Comparison of ENCODE assay signal across 11 cellular contexts in the genomic region with DNA sequence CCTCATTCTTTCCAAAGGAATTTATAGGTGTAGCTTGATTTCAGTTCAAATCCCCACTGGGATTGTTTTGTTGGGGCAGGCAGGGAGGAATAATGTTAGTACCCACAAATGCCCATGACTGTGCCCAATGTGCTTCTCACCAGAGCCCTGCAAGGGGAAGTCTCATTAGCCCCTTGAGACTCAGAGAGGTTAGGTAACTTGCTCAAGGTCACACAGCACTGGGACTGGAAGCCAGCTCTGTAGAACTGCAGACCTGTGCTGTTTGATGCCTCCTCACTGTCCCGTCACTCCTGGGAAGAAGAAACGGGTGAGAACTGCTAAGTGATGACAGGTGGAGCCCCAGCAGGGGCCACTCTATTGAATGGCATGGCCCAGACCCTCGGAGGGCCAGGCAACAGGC. TPM values are rescaled to one million over a fixed set of nuclear protein-coding genes. Genes with fewer than 3 reads are reported as not detected.
DNase-seq lines count a peak whose midpoint lies in the region; ATAC-seq and TF ChIP-seq lines count a peak whose summit lies in the region.
"Had no signal": no experiment of that assay in that cellular context is flagged by ENCODE, and none has a peak within 500 bp of the region (broad histone marks: within the 10 kb centered on the region; RNA-seq: fewer than 3 reads in every experiment).

No MANE protein-coding gene starts in this region.

- H3K9ac ChIP-seq in SK-N-MC (ENCODE audit: insufficient read length), result no peak overlapping the region

- CTCF ChIA-PET in A673 (lab: Charles Lee), result no interaction called here

- TF ChIP-seq CTCF in A673 (conservative IDR thresholded peaks at IDR 0.05; ENCODE audit: low read depth, low read length) (no peak), esophagus muscularis mucosa (IDR thresholded peaks at IDR 0.05) (no peak), psoas muscle (IDR thresholded peaks at IDR 0.05) (no peak)

- intact Hi-C loops in A673 (cut with micrococcal nuclease; ENCODE audit: unreplicated experiment) (no loop called here), esophagus muscularis mucosa (cut with DNase I) (no loop called here), psoas muscle (cut with DNase I) (no loop called here)

- DNase-seq in A673 (ENCODE audit: low spot score), result no peak
- DNase-seq in SK-N-MC (ENCODE audit: low read depth, low spot score), result no peak
- DNase-seq in esophagus muscularis mucosa (ENCODE audit: extremely low spot score), result no peak
- peak in 1 of 2 donors; percentile 41 for DNase-seq in psoas muscle
- DNase-seq in Kasumi-1 (lab: John Stamatoyannopoulos, UW), result no peak
- DNase-seq in NCI-H187 (lab: John Stamatoyannopoulos, UW), result no peak
- no peak for DNase-seq in activated naive CD4-positive, alpha-beta T cell (lab: John Stamatoyannopoulos, UW)
- DNase-seq: activated CD4-positive, CD25-positive, alpha-beta regulatory T cell treated with anti-CD3 and anti-CD28 coated beads, Interleukin-2, amount 50 U/mL, for 72 hours; amniotic stem cell; SHP77 had no signal

- H3K27me3 ChIP-seq in A673 (replicated peaks; ENCODE audit: insufficient read depth, low read depth, low read length, poor library complexity), result no peaks in the 10 kb centered on the region
- no peaks in the 10 kb centered on the region for H3K27me3 ChIP-seq in esophagus muscularis mucosa
- no peaks in the 10 kb centered on the region for H3K27me3 ChIP-seq in psoas muscle (ENCODE audit: insufficient read depth in 3 of 3, low read length in 2 of 3)

- POLR2A ChIA-PET in A673 (lab: Charles Lee; ENCODE audit: low non-redundant PET), result no interaction called here

- TF ChIP-seq POLR2A in esophagus muscularis mucosa (IDR thresholded peaks at IDR 0.05; ENCODE audit: low read depth), result no peak

- H3K27ac ChIP-seq in A673 (ENCODE audit: low read depth, low read length, poor library complexity, severe bottlenecking) (peak overlapping the region; percentile 24), SK-N-MC (peak overlapping the region; percentile 98; the same call in 1 of the 2 replicates), esophagus muscularis mucosa (replicated peaks in 1 of 4) (peak overlapping the region; percentile 70 to 81 (median 76)), psoas muscle (peak overlapping the region; percentile 90)

- 82% methylated on average over 3 of the region's 3 CpGs for WGBS in esophagus muscularis mucosa
- 35 to 62% (median 50%) methylated on average over 3 of the region's 3 CpGs for WGBS in psoas muscle, 3 donors

- H3K36me3 ChIP-seq in A673 (ENCODE audit: insufficient read depth, low read length, poor library complexity, severe bottlenecking), result peaks cover 2% of the 10 kb centered on the region
- H3K36me3 ChIP-seq in SK-N-MC (ENCODE audit: insufficient read depth, low read length), result no peaks in the 10 kb centered on the region; the same call in 1 of the 2 replicates
- peaks cover 20 to 57% (median 36%) of the 10 kb centered on the region in 4 donors for H3K36me3 ChIP-seq in esophagus muscularis mucosa
- peaks cover 0 to 12% of the 10 kb centered on the region in 2 donors for H3K36me3 ChIP-seq in psoas muscle (ENCODE audit: insufficient read depth in 1 of 2, low read depth in 1 of 2)

- no peak for TF ChIP-seq EP300 in esophagus muscularis mucosa (IDR thresholded peaks at IDR 0.05)

- H3K4me3 ChIP-seq in A673 (ENCODE audit: low read depth, low read length, poor library complexity, severe bottlenecking), result no peak overlapping the region
- no peak overlapping the region for H3K4me3 ChIP-seq in SK-N-MC
- no peak overlapping the region for H3K4me3 ChIP-seq in esophagus muscularis mucosa
- peak overlapping the region; percentile 46 for H3K4me3 ChIP-seq in psoas muscle

- no TSS peak for BruUV-seq in A673 (replicated peaks; lab: Mats Ljungman, UMichigan)

- no peaks in the 10 kb centered on the region for H3K9me3 ChIP-seq in A673 (ENCODE audit: low read depth, low read length, poor library complexity, severe bottlenecking)
- no peaks in the 10 kb centered on the region for H3K9me3 ChIP-seq in SK-N-MC (ENCODE audit: low read depth, low read length)
- no peaks in the 10 kb centered on the region for H3K9me3 ChIP-seq in esophagus muscularis mucosa
- no peaks in the 10 kb centered on the region for H3K9me3 ChIP-seq in psoas muscle

- ATAC-seq in psoas muscle, result peak; percentile 9 to 26 (median 18)
- ATAC-seq in HG03025 (IDR thresholded peaks at IDR 0.05; ENCODE audit: low FRiP score, unreplicated experiment), result no peak

- H3K4me1 ChIP-seq in A673 (ENCODE audit: insufficient read depth, low read length, poor library complexity, severe bottlenecking) (no peaks in the 10 kb centered on the region), esophagus muscularis mucosa (peaks cover 17 to 40% (median 26%) of the 10 kb centered on the region in 4 donors), psoas muscle (peaks cover 63% of the 10 kb centered on the region)

RNA-seq across cellular contexts. Expression of gene ANKRD9, which starts 8.9 kb away (rescaled TPM):
- total RNA-seq in A673 (2021) (28.0 and 35.9 TPM in 2 replicates), esophagus muscularis mucosa (10 to 100 TPM; 33.2 to 74.0 (median 54.2) TPM), psoas muscle (100 to 1,000 TPM in 2 of 4 donors, 10 to 100 TPM in 2; 48.1 to 126 (median 98.0) TPM)
- 10 to 100 TPM; 22.7 to 74.4 (median 36.6) TPM for polyA plus RNA-seq in psoas muscle

Comparison
In these comparisons a context has a peak if more than half of its experiments do, and no peak if none do; other contexts are left out.
1. H3K27ac ChIP-seq: peak in every context shown above with its lines; median percentile 98 in SK-N-MC; 90 in psoas muscle; 76 in esophagus muscularis mucosa; 24 in A673.